In genomic region chr2:159711562-159712193, GRCh38 we compare ENCODE assay signal across 8 cellular contexts. TPM values are rescaled to one million over a fixed set of nuclear protein-coding genes. Genes with fewer than 3 reads are reported as not detected.
DNase-seq lines count a peak whose midpoint lies in the region; ATAC-seq lines count a peak whose summit lies in the region.

No MANE protein-coding gene starts in this region.

- intact Hi-C loops in activated CD4-positive, alpha-beta T cell treated with anti-CD3 and anti-CD28 coated beads, Interleukin-2, amount 10 ng/mL, durations not matched to agents 24 days and 14 days (cut with micrococcal nuclease): loop anchor here (1.0 to 5.0 kb wide), 8 partner anchors 46 to 1814 kb away; partner anchors contain the start of genes CCDC148, CD302, LY75 and PKP4

- no peaks in the 10 kb centered on the region for H3K27me3 Mint-ChIP-seq in activated CD4-positive, alpha-beta T cell treated with anti-CD3 and anti-CD28 coated beads, Interleukin-2, amount 10 ng/mL, durations not matched to agents 24 days and 14 days
- no peaks in the 10 kb centered on the region for H3K27me3 Mint-ChIP-seq in activated naive CD4-positive, alpha-beta T cell treated with anti-CD3 and anti-CD28 coated beads, Interleukin-2, amount 50 U/mL, for 24 hours
- no peaks in the 10 kb centered on the region for H3K27me3 Mint-ChIP-seq in stimulated activated memory B cell treated with anti-CD40 and anti-IgM and Interleukin-4, amounts not matched to agents 10 μg/mL and 1 μg/mL and 100 μg/mL, for 72 hours

- H3K9me3 ChIP-seq in iPS-15b (ENCODE audit: control insufficient read depth, insufficient read depth, low read length): no peaks in the 10 kb centered on the region

- H3K9me3 Mint-ChIP-seq in activated CD4-positive, alpha-beta T cell treated with anti-CD3 and anti-CD28 coated beads, Interleukin-2, amount 10 ng/mL, durations not matched to agents 24 days and 14 days: no peaks in the 10 kb centered on the region
- no peaks in the 10 kb centered on the region for H3K9me3 Mint-ChIP-seq in activated naive CD4-positive, alpha-beta T cell treated with anti-CD3 and anti-CD28 coated beads, Interleukin-2, amount 50 U/mL, for 24 hours
- no peaks in the 10 kb centered on the region for H3K9me3 Mint-ChIP-seq in stimulated activated memory B cell treated with anti-CD40 and anti-IgM and Interleukin-4, amounts not matched to agents 10 μg/mL and 1 μg/mL and 100 μg/mL, for 72 hours

- H3K4me3 Mint-ChIP-seq in activated CD4-positive, alpha-beta T cell treated with anti-CD3 and anti-CD28 coated beads, Interleukin-2, amount 10 ng/mL, durations not matched to agents 24 days and 14 days: peak overlapping the region; percentile 100
- H3K4me3 Mint-ChIP-seq in activated naive CD4-positive, alpha-beta T cell treated with anti-CD3 and anti-CD28 coated beads, Interleukin-2, amount 50 U/mL, for 24 hours: peak overlapping the region; percentile 99
- peak overlapping the region; percentile 99 for H3K4me3 Mint-ChIP-seq in stimulated activated memory B cell treated with anti-CD40 and anti-IgM and Interleukin-4, amounts not matched to agents 10 μg/mL and 1 μg/mL and 100 μg/mL, for 72 hours

- no peaks in the 10 kb centered on the region for H3K27me3 ChIP-seq in iPS-15b (ENCODE audit: control insufficient read depth, insufficient read depth, low read length)

- H3K36me3 Mint-ChIP-seq in activated CD4-positive, alpha-beta T cell treated with anti-CD3 and anti-CD28 coated beads, Interleukin-2, amount 10 ng/mL, durations not matched to agents 24 days and 14 days (ENCODE audit: low read depth): peaks cover 36% of the 10 kb centered on the region
- peaks cover 13% of the 10 kb centered on the region for H3K36me3 Mint-ChIP-seq in activated naive CD4-positive, alpha-beta T cell treated with anti-CD3 and anti-CD28 coated beads, Interleukin-2, amount 50 U/mL, for 24 hours
- H3K36me3 Mint-ChIP-seq in stimulated activated memory B cell treated with anti-CD40 and anti-IgM and Interleukin-4, amounts not matched to agents 10 μg/mL and 1 μg/mL and 100 μg/mL, for 72 hours: peaks cover 28% of the 10 kb centered on the region

- peak overlapping the region; percentile 47 for H3K9ac ChIP-seq in iPS-15b (ENCODE audit: low read depth, low read length)

- H3K4me1 ChIP-seq in iPS-15b (ENCODE audit: control insufficient read depth, insufficient read depth, low read length): peaks cover 7% of the 10 kb centered on the region

- ATAC-seq in stimulated activated memory B cell treated with anti-CD40 and anti-IgM and Interleukin-4, amounts not matched to agents 10 μg/mL and 1 μg/mL and 100 μg/mL, for 72 hours: no peak
- no peak for ATAC-seq in HG02571 (IDR thresholded peaks at IDR 0.05; ENCODE audit: unreplicated experiment)
- ATAC-seq in GM18502 (IDR thresholded peaks at IDR 0.05; ENCODE audit: poor library complexity, unreplicated experiment): no peak

- H3K4me1 Mint-ChIP-seq in activated CD4-positive, alpha-beta T cell treated with anti-CD3 and anti-CD28 coated beads, Interleukin-2, amount 10 ng/mL, durations not matched to agents 24 days and 14 days: peaks cover 25% of the 10 kb centered on the region
- peaks cover 50% of the 10 kb centered on the region for H3K4me1 Mint-ChIP-seq in activated naive CD4-positive, alpha-beta T cell treated with anti-CD3 and anti-CD28 coated beads, Interleukin-2, amount 50 U/mL, for 24 hours
- H3K4me1 Mint-ChIP-seq in stimulated activated memory B cell treated with anti-CD40 and anti-IgM and Interleukin-4, amounts not matched to agents 10 μg/mL and 1 μg/mL and 100 μg/mL, for 72 hours: peaks cover 26% of the 10 kb centered on the region

- DNase-seq in activated CD4-positive, alpha-beta T cell treated with anti-CD3 and anti-CD28 coated beads, Interleukin-2, amount 10 ng/mL, durations not matched to agents 24 days and 14 days: no peak
- DNase-seq in activated CD4-positive, alpha-beta T cell treated with anti-CD3 and anti-CD28 coated beads for 4 hours: no peak
- DNase-seq in COLO668 (lab: John Stamatoyannopoulos, UW; ENCODE audit: unreplicated experiment): no peak

- peaks cover 7% of the 10 kb centered on the region for H3K36me3 ChIP-seq in iPS-15b (ENCODE audit: control insufficient read depth, insufficient read depth, low read length)

- peak overlapping the region; percentile 79 for H3K27ac Mint-ChIP-seq in activated CD4-positive, alpha-beta T cell treated with anti-CD3 and anti-CD28 coated beads, Interleukin-2, amount 10 ng/mL, durations not matched to agents 24 days and 14 days
- peak overlapping the region; percentile 93 for H3K27ac Mint-ChIP-seq in activated naive CD4-positive, alpha-beta T cell treated with anti-CD3 and anti-CD28 coated beads, Interleukin-2, amount 50 U/mL, for 24 hours
- peak overlapping the region; percentile 99 for H3K27ac Mint-ChIP-seq in stimulated activated memory B cell treated with anti-CD40 and anti-IgM and Interleukin-4, amounts not matched to agents 10 μg/mL and 1 μg/mL and 100 μg/mL, for 72 hours

- H3K4me3 ChIP-seq in iPS-15b (ENCODE audit: low read depth, low read length): peak overlapping the region; percentile 98

RNA-seq across cellular contexts. Expression of gene MARCHF7, which starts 0.6 kb away (rescaled TPM):
- 67.1 and 72.0 TPM in 2 replicates for total RNA-seq in activated CD4-positive, alpha-beta T cell treated with anti-CD3 and anti-CD28 coated beads, Interleukin-2, amount 10 ng/mL, durations not matched to agents 24 days and 14 days
